Comparison of ENCODE assay signal across 9 cellular contexts in genomic region chr10:117542706-117543244, GRCh38. TPM values are rescaled to one million over a fixed set of nuclear protein-coding genes. Genes with fewer than 3 reads are reported as not detected.
DNase-seq lines count a peak whose midpoint lies in the region; ATAC-seq, FAIRE-seq and TF ChIP-seq lines count a peak whose summit lies in the region.
"Had no signal": no experiment of that assay in that cellular context is flagged by ENCODE, and none has a peak within 500 bp of the region (broad histone marks: within the 10 kb centered on the region; RNA-seq: fewer than 3 reads in every experiment).

Gene EMX2, plus strand, starts transcription at chr10:117542746. Its CDS starts 522 bp downstream, at chr10:117543268.

- no peak for FAIRE-seq in A549 (lab: Jason Lieb, UNC)

- H3K79me2 ChIP-seq in HCT116 (ENCODE audit: insufficient read depth, low read length): no peaks in the 10 kb centered on the region

- H3K9me3 ChIP-seq in A549 (no peaks in the 10 kb centered on the region), HCT116 (ENCODE audit: control insufficient read depth in 1 of 2, insufficient read depth in 1 of 2, low read depth in 1 of 2, low read length in 2 of 2) (no peaks in the 10 kb centered on the region), duodenal mucosa (ENCODE audit: control insufficient read depth in 1 of 2, low read length in 2 of 2) (no peaks in the 10 kb centered on the region)

- 41% methylated on average over 22 of the region's 27 CpGs for WGBS in A549 (ENCODE audit: missing lambda C conversion rate)

- no peak within 1 kb of the TSS for H2AFZ ChIP-seq in HCT116 (ENCODE audit: low read depth, low read length, poor library complexity, severe bottlenecking)

- no peak for TF ChIP-seq EP300 in A549 (IDR thresholded peaks at IDR 0.05)

- peaks cover under 1% of the 10 kb centered on the region for H3K36me3 Mint-ChIP-seq in nephron progenitor cell (ENCODE audit: low read depth)

- H3K4me3 ChIP-seq in A549 (peak within 1 kb of the TSS; percentile 43), HCT116 (replicated peaks in 1 of 2; ENCODE audit: low read depth in 1 of 2, low read length in 2 of 2) (peak within 1 kb of the TSS in 1 of 2 experiments; percentile 19; a peak in 1 of 4 replicates), duodenal mucosa (ENCODE audit: low read depth in 1 of 2, low read length in 2 of 2) (peak within 1 kb of the TSS; percentile 28 to 40)

- ATAC-seq in A549: no peak
- ATAC-seq in HCT116: no peak
- ATAC-seq in HG02885 (IDR thresholded peaks at IDR 0.05; ENCODE audit: poor library complexity, unreplicated experiment): no peak
- no peak for ATAC-seq in GM18868 (IDR thresholded peaks at IDR 0.05; ENCODE audit: unreplicated experiment)
- no peak for ATAC-seq in HG03442 (IDR thresholded peaks at IDR 0.05; ENCODE audit: unreplicated experiment)
- ATAC-seq: activated CD4-positive, CD25-positive, alpha-beta regulatory T cell treated with anti-CD3 and anti-CD28 coated beads, Interleukin-2, amount 50 U/mL, for 24 hours had no signal

- RAD21 ChIA-PET in HCT116 (lab: Charles Lee; ENCODE audit: low non-redundant PET in 1 of 2, low total read pairs in 2 of 2, uncharacterized antibody in 2 of 2, unreplicated experiment in 2 of 2): no interaction called here

- no peaks in the 10 kb centered on the region for H3K9me3 Mint-ChIP-seq in nephron progenitor cell

- intact Hi-C loops in HCT116 (cut with micrococcal nuclease): no loop called here

- H3K9ac ChIP-seq in HCT116 (ENCODE audit: low read length) (no peak within 1 kb of the TSS), duodenal mucosa (ENCODE audit: low read depth in 1 of 2, low read length in 2 of 2) (no peak within 1 kb of the TSS)

- peaks cover 16% of the 10 kb centered on the region for H3K4me1 ChIP-seq in A549
- 0 out of 4 replicates have a peak, but pooled peaks cover 0 to 2% of the 10 kb centered on the region in 2 experiments for H3K4me1 ChIP-seq in HCT116 (ENCODE audit: control insufficient read depth in 1 of 2, insufficient read depth in 2 of 2, low read length in 2 of 2)
- H3K4me1 ChIP-seq in duodenal mucosa (ENCODE audit: control insufficient read depth in 1 of 2, insufficient read depth in 2 of 2, low read length in 2 of 2): peaks cover 20 to 21% of the 10 kb centered on the region in 2 donors

- H3K27me3 ChIP-seq in HCT116 (ENCODE audit: insufficient read depth, low read length) (no peaks in the 10 kb centered on the region), duodenal mucosa (ENCODE audit: control insufficient read depth in 1 of 2, insufficient read depth in 2 of 2, low read length in 2 of 2) (peaks cover 95 to 99% of the 10 kb centered on the region in 2 donors)

- no peak for TF ChIP-seq CTCF in A549 (IDR thresholded peaks at IDR 0.05)
- no peak for TF ChIP-seq CTCF in HCT116 (IDR thresholded peaks at IDR 0.05 in 2 of 3, conservative IDR thresholded peaks at IDR 0.05 in 1 of 3; ENCODE audit: borderline replicate concordance in 1 of 3, insufficient read depth in 1 of 3, low read depth in 2 of 3, low read length in 2 of 3)
- no peak for TF ChIP-seq CTCF in nephron progenitor cell (IDR thresholded peaks at IDR 0.05)

- H3K36me3 ChIP-seq in HCT116 (ENCODE audit: control insufficient read depth in 1 of 2, insufficient read depth in 2 of 2, low read length in 2 of 2) (no peaks in the 10 kb centered on the region), duodenal mucosa (ENCODE audit: control insufficient read depth in 1 of 2, insufficient read depth in 2 of 2, low read length in 2 of 2) (no peaks in the 10 kb centered on the region)

- peak within 1 kb of the TSS; percentile 82 for H3K4me2 ChIP-seq in A549
- H3K4me2 ChIP-seq in HCT116 (ENCODE audit: low read length): peak within 1 kb of the TSS; percentile 53

- CTCF ChIA-PET in A549 (lab: Yijun Ruan, JAX): no interaction called here
- CTCF ChIA-PET in HCT116 (lab: Charles Lee): no interaction called here

- H3K9me2 ChIP-seq in HCT116 (ENCODE audit: insufficient read depth): no peaks in the 10 kb centered on the region

- no peak for TF ChIP-seq POLR2A in A549 (IDR thresholded peaks at IDR 0.05; ENCODE audit: low read length)
- no peak for TF ChIP-seq POLR2A in HCT116 (IDR thresholded peaks at IDR 0.05; ENCODE audit: borderline replicate concordance, extremely low read depth, insufficient read depth, insufficient read length)

- peak within 1 kb of the TSS; percentile 90 for H3K4me3 Mint-ChIP-seq in nephron progenitor cell

- peak within 1 kb of the TSS in 1 of 2 experiments; percentile 30; a peak in 1 of 6 replicates for H3K27ac ChIP-seq in A549
- H3K27ac ChIP-seq in HCT116 (ENCODE audit: low read depth, low read length): no peak within 1 kb of the TSS
- H3K27ac ChIP-seq in duodenal mucosa (ENCODE audit: low read depth, low read length): peak within 1 kb of the TSS; percentile 61

- TF ChIP-seq RAD21 in A549 (conservative IDR thresholded peaks at IDR 0.05 in 1 of 2, IDR thresholded peaks at IDR 0.05 in 1 of 2): no peak
- no peak for TF ChIP-seq RAD21 in HCT116 (IDR thresholded peaks at IDR 0.05; ENCODE audit: low read depth)

- DNase-seq in A549 (ENCODE audit: low read depth in 1 of 2, low spot score in 1 of 2) (no peak), HCT116 (ENCODE audit: low read depth, low spot score) (no peak), nephron progenitor cell (no peak), GOT3 (lab: John Stamatoyannopoulos, UW) (no peak)

- H3K27me3 Mint-ChIP-seq in nephron progenitor cell (ENCODE audit: low read depth, poor library complexity): peaks cover 100% of the 10 kb centered on the region

- no TSS peak for BruUV-seq in HCT116 (replicated peaks; lab: Mats Ljungman, UMichigan)

- POLR2A ChIA-PET in A549 (lab: Yijun Ruan, JAX): no interaction called here
- POLR2A ChIA-PET in HCT116 (lab: Charles Lee): no interaction called here

- H3K4me1 Mint-ChIP-seq in nephron progenitor cell: peaks cover 53% of the 10 kb centered on the region

- no peaks in the 10 kb centered on the region for H4K20me1 ChIP-seq in HCT116 (ENCODE audit: insufficient read depth)

- H3K27ac Mint-ChIP-seq in nephron progenitor cell: peak within 1 kb of the TSS; percentile 32

TF ChIP-seq in A549, 52 proteins besides CTCF, POLR2A, EP300 and RAD21:
- TF ChIP-seq ESRRA (IDR thresholded peaks at IDR 0.05; ENCODE audit: borderline replicate concordance, low read length) (no peak), ZSCAN20 (CRISPR knock-in tag; IDR thresholded peaks at IDR 0.05) (no peak), RARB (CRISPR knock-in tag; IDR thresholded peaks at IDR 0.05) (no peak), FOSL2 (IDR thresholded peaks at IDR 0.05) (no peak), FOSL2 (CRISPR knock-in tag; IDR thresholded peaks at IDR 0.05) (no peak)
TF ChIP-seq in A549: peak in this region for 0.

TF ChIP-seq in HCT116, 20 proteins besides CTCF, POLR2A, EP300 and RAD21:
- TF ChIP-seq EZH2phosphoT487 (IDR thresholded peaks at IDR 0.05; ENCODE audit: borderline replicate concordance): no peak
- TF ChIP-seq JUND (IDR thresholded peaks at IDR 0.05): no peak
- no peak for TF ChIP-seq ZNF274 (IDR thresholded peaks at IDR 0.05; ENCODE audit: low read depth, low read length)
- no peak for TF ChIP-seq CEBPB (IDR thresholded peaks at IDR 0.05; ENCODE audit: low read depth)
- no peak for TF ChIP-seq SP1 (IDR thresholded peaks at IDR 0.05; ENCODE audit: low read depth)
- no peak for TF ChIP-seq POLR2AphosphoS5 (IDR thresholded peaks at IDR 0.05; ENCODE audit: low read depth, low read length)
- no peak for TF ChIP-seq EZH2 (IDR thresholded peaks at IDR 0.05)
- no peak for TF ChIP-seq ZFX (IDR thresholded peaks at IDR 0.05)
- TF ChIP-seq CBX3 (IDR thresholded peaks at IDR 0.05; ENCODE audit: low read depth): no peak
- no peak for TF ChIP-seq FOSL1 (IDR thresholded peaks at IDR 0.05; ENCODE audit: low read depth)
- TF ChIP-seq SRF (IDR thresholded peaks at IDR 0.05; ENCODE audit: low read depth): no peak
- TF ChIP-seq TCF7L2 (IDR thresholded peaks at IDR 0.05; ENCODE audit: borderline replicate concordance, extremely low read depth, insufficient read depth, insufficient read length): no peak
- TF ChIP-seq EGR1 (IDR thresholded peaks at IDR 0.05; ENCODE audit: low read depth): no peak

RNA-seq across cellular contexts. Expression of gene EMX2, which starts in this region (rescaled TPM):
- not detected in 2 replicates for polyA plus RNA-seq in A549 (2011; rRNA removed)
- polyA plus RNA-seq in A549 (2012; cell fraction: cytosol; rRNA removed): not detected in 2 replicates
- polyA plus RNA-seq in A549 (2012; cell fraction: nucleus; rRNA removed): not detected in 2 replicates
- polyA plus RNA-seq in A549 (2017; fragmentation: RNase III; extraction: RNeasy Plus Mini Kit Qiagen cat#74134 plus additional on column Dnase treatment): not detected in 3 replicates
- not detected in 2 replicates for polyA minus RNA-seq in A549 (2011; rRNA and poly(A)+ RNA removed)
- not detected for total RNA-seq in HCT116 (2021; ENCODE audit: unreplicated experiment)
- polyA plus RNA-seq in HCT116 (2012): not detected in 2 replicates
